1 cellular context compared by ENCODE assay signal in the genomic region with DNA sequence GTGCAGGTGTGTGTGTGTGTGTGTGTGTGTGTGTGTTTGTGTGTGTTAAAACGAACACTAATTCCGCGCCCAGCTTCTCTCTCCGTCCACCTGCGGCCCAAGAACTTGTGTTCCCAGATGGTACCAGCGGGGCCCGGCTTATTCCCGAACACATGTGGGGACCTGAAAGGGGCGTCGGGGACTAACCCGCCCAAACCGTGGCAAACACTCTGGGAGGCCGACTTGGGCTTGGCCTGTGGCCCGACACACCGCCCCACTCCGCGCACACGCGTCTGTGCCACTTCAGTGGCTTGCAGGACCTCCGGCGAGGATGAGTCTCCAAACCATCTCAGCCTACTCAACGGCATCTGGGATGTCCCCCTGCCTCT.
TF ChIP-seq lines count a peak whose summit lies in the region.

No MANE protein-coding gene starts in this region.

TF ChIP-seq in GM23338, 12 proteins besides CTCF, POLR2A, EP300 and RAD21 (continued from another document):
- TF ChIP-seq, protein P1, sequence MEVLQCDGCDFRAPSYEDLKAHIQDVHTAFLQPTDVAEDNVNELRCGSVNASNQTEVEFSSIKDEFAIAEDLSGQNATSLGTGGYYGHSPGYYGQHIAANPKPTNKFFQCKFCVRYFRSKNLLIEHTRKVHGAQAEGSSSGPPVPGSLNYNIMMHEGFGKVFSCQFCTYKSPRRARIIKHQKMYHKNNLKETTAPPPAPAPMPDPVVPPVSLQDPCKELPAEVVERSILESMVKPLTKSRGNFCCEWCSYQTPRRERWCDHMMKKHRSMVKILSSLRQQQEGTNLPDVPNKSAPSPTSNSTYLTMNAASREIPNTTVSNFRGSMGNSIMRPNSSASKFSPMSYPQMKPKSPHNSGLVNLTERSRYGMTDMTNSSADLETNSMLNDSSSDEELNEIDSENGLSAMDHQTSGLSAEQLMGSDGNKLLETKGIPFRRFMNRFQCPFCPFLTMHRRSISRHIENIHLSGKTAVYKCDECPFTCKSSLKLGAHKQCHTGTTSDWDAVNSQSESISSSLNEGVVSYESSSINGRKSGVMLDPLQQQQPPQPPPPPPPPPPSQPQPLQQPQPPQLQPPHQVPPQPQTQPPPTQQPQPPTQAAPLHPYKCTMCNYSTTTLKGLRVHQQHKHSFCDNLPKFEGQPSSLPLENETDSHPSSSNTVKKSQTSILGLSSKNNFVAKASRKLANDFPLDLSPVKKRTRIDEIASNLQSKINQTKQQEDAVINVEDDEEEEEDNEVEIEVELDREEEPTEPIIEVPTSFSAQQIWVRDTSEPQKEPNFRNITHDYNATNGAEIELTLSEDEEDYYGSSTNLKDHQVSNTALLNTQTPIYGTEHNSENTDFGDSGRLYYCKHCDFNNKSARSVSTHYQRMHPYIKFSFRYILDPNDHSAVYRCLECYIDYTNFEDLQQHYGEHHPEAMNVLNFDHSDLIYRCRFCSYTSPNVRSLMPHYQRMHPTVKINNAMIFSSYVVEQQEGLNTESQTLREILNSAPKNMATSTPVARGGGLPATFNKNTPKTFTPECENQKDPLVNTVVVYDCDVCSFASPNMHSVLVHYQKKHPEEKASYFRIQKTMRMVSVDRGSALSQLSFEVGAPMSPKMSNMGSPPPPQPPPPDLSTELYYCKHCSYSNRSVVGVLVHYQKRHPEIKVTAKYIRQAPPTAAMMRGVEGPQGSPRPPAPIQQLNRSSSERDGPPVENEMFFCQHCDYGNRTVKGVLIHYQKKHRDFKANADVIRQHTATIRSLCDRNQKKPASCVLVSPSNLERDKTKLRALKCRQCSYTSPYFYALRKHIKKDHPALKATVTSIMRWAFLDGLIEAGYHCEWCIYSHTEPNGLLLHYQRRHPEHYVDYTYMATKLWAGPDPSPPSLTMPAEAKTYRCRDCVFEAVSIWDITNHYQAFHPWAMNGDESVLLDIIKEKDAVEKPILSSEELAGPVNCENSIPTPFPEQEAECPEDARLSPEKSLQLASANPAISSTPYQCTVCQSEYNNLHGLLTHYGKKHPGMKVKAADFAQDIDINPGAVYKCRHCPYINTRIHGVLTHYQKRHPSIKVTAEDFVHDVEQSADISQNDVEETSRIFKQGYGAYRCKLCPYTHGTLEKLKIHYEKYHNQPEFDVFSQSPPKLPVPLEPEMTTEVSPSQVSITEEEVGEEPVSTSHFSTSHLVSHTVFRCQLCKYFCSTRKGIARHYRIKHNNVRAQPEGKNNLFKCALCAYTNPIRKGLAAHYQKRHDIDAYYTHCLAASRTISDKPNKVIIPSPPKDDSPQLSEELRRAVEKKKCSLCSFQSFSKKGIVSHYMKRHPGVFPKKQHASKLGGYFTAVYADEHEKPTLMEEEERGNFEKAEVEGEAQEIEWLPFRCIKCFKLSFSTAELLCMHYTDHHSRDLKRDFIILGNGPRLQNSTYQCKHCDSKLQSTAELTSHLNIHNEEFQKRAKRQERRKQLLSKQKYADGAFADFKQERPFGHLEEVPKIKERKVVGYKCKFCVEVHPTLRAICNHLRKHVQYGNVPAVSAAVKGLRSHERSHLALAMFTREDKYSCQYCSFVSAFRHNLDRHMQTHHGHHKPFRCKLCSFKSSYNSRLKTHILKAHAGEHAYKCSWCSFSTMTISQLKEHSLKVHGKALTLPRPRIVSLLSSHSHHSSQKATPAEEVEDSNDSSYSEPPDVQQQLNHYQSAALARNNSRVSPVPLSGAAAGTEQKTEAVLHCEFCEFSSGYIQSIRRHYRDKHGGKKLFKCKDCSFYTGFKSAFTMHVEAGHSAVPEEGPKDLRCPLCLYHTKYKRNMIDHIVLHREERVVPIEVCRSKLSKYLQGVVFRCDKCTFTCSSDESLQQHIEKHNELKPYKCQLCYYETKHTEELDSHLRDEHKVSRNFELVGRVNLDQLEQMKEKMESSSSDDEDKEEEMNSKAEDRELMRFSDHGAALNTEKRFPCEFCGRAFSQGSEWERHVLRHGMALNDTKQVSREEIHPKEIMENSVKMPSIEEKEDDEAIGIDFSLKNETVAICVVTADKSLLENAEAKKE (CRISPR knock-in tag; IDR thresholded peaks at IDR 0.05): no peak
- no peak for TF ChIP-seq EZH2 (IDR thresholded peaks at IDR 0.05; ENCODE audit: low read depth, unreplicated experiment)
- TF ChIP-seq STAT1 (IDR thresholded peaks at IDR 0.05; ENCODE audit: unreplicated experiment): no peak
- TF ChIP-seq CREB1 (CRISPR knock-in tag; IDR thresholded peaks at IDR 0.05; ENCODE audit: low read depth): no peak
- no peak for TF ChIP-seq NANOG (IDR thresholded peaks at IDR 0.05; ENCODE audit: borderline replicate concordance)
- no peak for TF ChIP-seq EZH2phosphoT487 (IDR thresholded peaks at IDR 0.05; ENCODE audit: unreplicated experiment)
- no peak for TF ChIP-seq POLR2AphosphoS5 (IDR thresholded peaks at IDR 0.05; ENCODE audit: low read depth)
- no peak for TF ChIP-seq JUNB (IDR thresholded peaks at IDR 0.05; ENCODE audit: unreplicated experiment)
- TF ChIP-seq ZNF114 (CRISPR knock-in tag; IDR thresholded peaks at IDR 0.05): no peak
